ENCODE assay signal across 1 cellular context in genomic region chr1:24765308-24765988, GRCh38.
TF ChIP-seq lines count a peak whose summit lies in the region.

No MANE protein-coding gene starts in this region.

TF ChIP-seq in K562, 482 proteins besides CTCF, POLR2A, EP300 and RAD21 (continued from another document and continues in another):
- TF ChIP-seq ZNF395 (CRISPR knock-in tag; IDR thresholded peaks at IDR 0.05) = peak; percentile 85
- peak; percentile 42; the same call in 1 of the 2 replicates for TF ChIP-seq ZNF384 (IDR thresholded peaks at IDR 0.05; ENCODE audit: low read depth, low read length)
- TF ChIP-seq TEAD4 (IDR thresholded peaks at IDR 0.05; ENCODE audit: low read length) = peak; percentile 55
- no peak for TF ChIP-seq TEAD4 (CRISPR knock-in tag; IDR thresholded peaks at IDR 0.05; ENCODE audit: borderline replicate concordance)
- TF ChIP-seq ATF6 (CRISPR knock-in tag; IDR thresholded peaks at IDR 0.05) = no peak
- TF ChIP-seq DEAF1 (CRISPR knock-in tag; IDR thresholded peaks at IDR 0.05) = peak; percentile 35; the same call in 1 of the 2 replicates
- 0 out of 2 replicates have a peak, but pooled peaks have one; percentile 50 for TF ChIP-seq ILF3 (IDR thresholded peaks at IDR 0.05; ENCODE audit: borderline replicate concordance)
- TF ChIP-seq SP2 (IDR thresholded peaks at IDR 0.05; ENCODE audit: extremely low read depth, low read depth, low read length, poor library complexity, severe bottlenecking) = no peak
- 0 out of 2 replicates have a peak, but pooled peaks have one; percentile 14 for TF ChIP-seq GABPA (tag; conservative IDR thresholded peaks at IDR 0.05; ENCODE audit: low read depth)
- peak; percentile 74; the same call in 1 of the 2 replicates for TF ChIP-seq RREB1 (CRISPR knock-in tag; IDR thresholded peaks at IDR 0.05)
- TF ChIP-seq ZNF518B (CRISPR knock-in tag; IDR thresholded peaks at IDR 0.05) = no peak
- no peak for TF ChIP-seq U2AF2 (optimal IDR thresholded peaks at IDR 0.05; ENCODE audit: low read depth, low read length)
- no peak for TF ChIP-seq ATF2 (CRISPR knock-in tag; IDR thresholded peaks at IDR 0.05)
- TF ChIP-seq RNF219 (CRISPR knock-in tag; IDR thresholded peaks at IDR 0.05) = no peak
- no peak for TF ChIP-seq HMGN3 (IDR thresholded peaks at IDR 0.05; ENCODE audit: borderline replicate concordance, extremely low read depth, insufficient read length, low read depth, low read length)
- peak; percentile 61; the same call in 1 of the 2 replicates for TF ChIP-seq ZNF586 (CRISPR knock-in tag; conservative IDR thresholded peaks at IDR 0.05)
- no peak for TF ChIP-seq TRIM28 (IDR thresholded peaks at IDR 0.05)
- TF ChIP-seq KLF16 (IDR thresholded peaks at IDR 0.05) = no peak
- no peak for TF ChIP-seq CHD4 (IDR thresholded peaks at IDR 0.05; ENCODE audit: insufficient read depth, insufficient replicate concordance, low read depth, low read length, poor library complexity, severe bottlenecking)
- no peak for TF ChIP-seq DLX4 (CRISPR knock-in tag; IDR thresholded peaks at IDR 0.05)
- TF ChIP-seq SMAD4 (CRISPR knock-in tag; conservative IDR thresholded peaks at IDR 0.05) = peak; percentile 81
- no peak for TF ChIP-seq ZC3H11A (IDR thresholded peaks at IDR 0.05; ENCODE audit: low read depth, low read length)
- no peak for TF ChIP-seq NR4A1 (CRISPR knock-in tag; IDR thresholded peaks at IDR 0.05)
- TF ChIP-seq NR4A1 (tag; IDR thresholded peaks at IDR 0.05) = peak; percentile 82
- TF ChIP-seq KDM1A (IDR thresholded peaks at IDR 0.05) = peak; percentile 66 to 69
- no peak for TF ChIP-seq ZNF431 (CRISPR knock-in tag; IDR thresholded peaks at IDR 0.05)
- no peak for TF ChIP-seq MXD1 (CRISPR knock-in tag; IDR thresholded peaks at IDR 0.05; ENCODE audit: borderline replicate concordance, poor library complexity, severe bottlenecking)
- peak; percentile 99 for TF ChIP-seq NFE2 (IDR thresholded peaks at IDR 0.05; ENCODE audit: low read depth)
- no peak for TF ChIP-seq ZNF280B (CRISPR knock-in tag; IDR thresholded peaks at IDR 0.05)
- no peak for TF ChIP-seq KLF10 (CRISPR knock-in tag; IDR thresholded peaks at IDR 0.05)
- no peak for TF ChIP-seq HSF4 (CRISPR knock-in tag; IDR thresholded peaks at IDR 0.05; ENCODE audit: borderline replicate concordance)
- no peak for TF ChIP-seq NFIX (CRISPR knock-in tag; IDR thresholded peaks at IDR 0.05; ENCODE audit: low read depth)
